Comparison of ENCODE assay signal across 1 cellular context in genomic region chr22:38199826-38200559, GRCh38.
TF ChIP-seq lines count a peak whose summit lies in the region.

No MANE protein-coding gene starts in this region.

TF ChIP-seq in K562, 482 proteins besides CTCF, POLR2A, EP300 and RAD21:
- TF ChIP-seq ZKSCAN1 (IDR thresholded peaks at IDR 0.05; ENCODE audit: low read depth, low read length) (peak; percentile 94), TGIF2 (CRISPR knock-in tag; IDR thresholded peaks at IDR 0.05) (no peak)
